16 cellular contexts compared by ENCODE assay signal in the genomic region with DNA sequence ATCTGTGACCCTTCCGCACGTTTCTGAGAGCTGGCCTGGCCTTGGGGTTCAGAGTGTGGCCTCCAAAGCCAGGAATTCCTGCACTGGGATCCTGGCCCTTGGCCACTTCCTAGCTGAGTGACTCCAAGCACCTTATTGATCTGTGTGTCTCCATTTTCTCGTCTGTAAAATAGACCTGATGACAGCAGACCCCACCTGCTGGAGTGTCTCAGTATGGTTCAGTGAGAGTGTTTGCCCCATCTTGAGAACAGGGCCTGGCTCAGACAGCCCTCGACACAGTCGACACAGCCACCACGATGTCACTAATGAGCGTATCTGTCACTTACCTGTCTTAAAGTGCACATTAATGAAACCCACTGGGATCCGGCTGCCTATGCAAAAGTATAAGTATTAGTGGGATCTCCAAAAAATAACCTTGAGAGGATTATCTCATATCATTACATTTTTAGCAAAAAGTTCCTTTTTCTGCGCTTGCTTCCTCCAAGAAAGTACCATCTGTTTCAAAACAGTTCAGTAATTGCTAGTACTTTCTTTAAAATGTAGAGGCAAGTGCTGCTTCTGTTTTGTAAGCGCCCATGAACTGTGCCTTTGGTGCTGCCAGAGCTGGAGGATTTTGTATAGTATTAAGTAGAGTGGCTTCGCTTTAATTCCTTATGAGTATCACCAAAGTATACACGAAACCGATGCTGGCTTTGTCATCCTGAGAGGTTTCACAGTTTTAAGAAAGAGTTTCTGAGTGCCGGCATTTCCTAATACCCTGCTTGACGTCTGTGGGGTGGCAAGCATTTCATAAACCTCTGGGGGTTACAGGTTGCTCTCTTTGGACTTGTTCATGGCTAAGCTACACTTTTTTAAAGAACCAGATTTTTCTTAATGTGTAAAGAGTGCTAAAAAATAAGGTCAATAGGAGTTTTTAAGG. TPM values are rescaled to one million over a fixed set of nuclear protein-coding genes. Genes with fewer than 3 reads are reported as not detected.
DNase-seq lines count a peak whose midpoint lies in the region; ATAC-seq, FAIRE-seq and TF ChIP-seq lines count a peak whose summit lies in the region.
"Had no signal": no experiment of that assay in that cellular context is flagged by ENCODE, and none has a peak within 500 bp of the region (broad histone marks: within the 10 kb centered on the region; RNA-seq: fewer than 3 reads in every experiment).

No MANE protein-coding gene starts in this region.

- no peaks in the 10 kb centered on the region for H3K79me1 ChIP-seq in H1 (ENCODE audit: low read depth, low read length)

- no peak overlapping the region for H2BK12ac ChIP-seq in H1 (ENCODE audit: low read depth, low read length)

- H3K4me2 ChIP-seq in H1 (ENCODE audit: insufficient read depth in 1 of 2, low read depth in 2 of 2, low read length in 2 of 2): no peak overlapping the region

- H2BK20ac ChIP-seq in H1 (ENCODE audit: low read length): no peak overlapping the region

- 86% methylated on average over 15 of the region's 15 CpGs; no CpG with 5 or more reads in 1 of the 2 experiments for WGBS in H1 (ENCODE audit: extremely low coverage in 1 of 2, insufficient coverage in 1 of 2, insufficient read length in 1 of 2, insufficient replicate concordance in 2 of 2, low coverage in 1 of 2, low lambda C conversion rate in 2 of 2, missing lambda C conversion rate in 1 of 2), 2 experiments

- POLR2A ChIA-PET in H1 (lab: Charles Lee; ENCODE audit: partially characterized antibody): no interaction called here
- POLR2A ChIA-PET in CD4-positive, alpha-beta memory T cell (lab: Charles Lee; ENCODE audit: partially characterized antibody): interaction anchor here (0.6 kb wide), 1 partner anchor 649 kb away, joined by 3 read pairs; no protein-coding TSS in a partner anchor

- peak; percentile 78 for FAIRE-seq in GM18507 (lab: Jason Lieb, UNC)
- no peak for FAIRE-seq in H1 (lab: Jason Lieb, UNC)
- FAIRE-seq: frontal cortex had no signal

- no peak overlapping the region for H3K27ac ChIP-seq in H1 (ENCODE audit: low read depth, low read length)
- H3K27ac ChIP-seq in CD4-positive, alpha-beta memory T cell (ENCODE audit: low read depth, low read length): no peak overlapping the region
- H3K27ac ChIP-seq: HL-60 had no signal

- no peaks in the 10 kb centered on the region for H3K4me1 Mint-ChIP-seq in CD4-positive, alpha-beta memory T cell

- H3K9me3 Mint-ChIP-seq in CD4-positive, alpha-beta memory T cell: no peaks in the 10 kb centered on the region
- H3K9me3 Mint-ChIP-seq: T-helper 1 cell treated with Interleukin-12 subunit alpha and Interleukin-12 subunit beta and Interleukin-4 antibody, amounts not matched to agents 30 μg/mL and 1 μg/mL, for 36 hours had no signal

- H3K36me3 Mint-ChIP-seq in CD4-positive, alpha-beta memory T cell: no peaks in the 10 kb centered on the region

- peaks cover 0 to 3% (median 0%) of the 10 kb centered on the region in 4 experiments; a peak in 3 of 7 replicates for H3K4me1 ChIP-seq in H1 (replicated peaks in 1 of 4; ENCODE audit: control insufficient read depth in 3 of 4, insufficient read depth in 4 of 4, low read length in 3 of 4)
- H3K4me1 ChIP-seq in CD4-positive, alpha-beta memory T cell (ENCODE audit: insufficient read depth, low read length): no peaks in the 10 kb centered on the region

- H3K56ac ChIP-seq in H1 (replicated peaks; ENCODE audit: insufficient read length, low read depth, low read length): no peak overlapping the region

- no peak overlapping the region for H3K23ac ChIP-seq in H1 (ENCODE audit: insufficient read length)

- no peak overlapping the region for H2BK120ac ChIP-seq in H1 (replicated peaks; ENCODE audit: low read depth, low read length)

- H3K4ac ChIP-seq in H1 (replicated peaks; ENCODE audit: insufficient read length, low read depth, low read length): no peak overlapping the region

- peak; percentile 44 for ATAC-seq in GM21515 (IDR thresholded peaks at IDR 0.05; ENCODE audit: unreplicated experiment)
- peak; percentile 31 for ATAC-seq in HG03175 (IDR thresholded peaks at IDR 0.05; ENCODE audit: unreplicated experiment)

- intact Hi-C loops in CD4-positive, alpha-beta memory T cell (cut with micrococcal nuclease): no loop called here

- no peak for TF ChIP-seq POLR2A in H1 (IDR thresholded peaks at IDR 0.05; ENCODE audit: control extremely low read depth in 1 of 2, low read depth in 2 of 2, low read length in 2 of 2)

- no peak overlapping the region for H3K18ac ChIP-seq in H1 (ENCODE audit: extremely low read depth, low read length)

- peak; percentile 22 to 41; a peak in 3 of 4 replicates for TF ChIP-seq RAD21 in H1 (IDR thresholded peaks at IDR 0.05 in 1 of 2, conservative IDR thresholded peaks at IDR 0.05 in 1 of 2; ENCODE audit: low read depth in 2 of 2, low read length in 2 of 2)

- no peak overlapping the region; the same call in 1 of the 2 replicates for H2BK5ac ChIP-seq in H1 (ENCODE audit: low read depth, low read length)

- no peak overlapping the region for H2BK15ac ChIP-seq in H1 (ENCODE audit: low read length)

- no peak overlapping the region for H3K14ac ChIP-seq in H1 (ENCODE audit: insufficient read length)

- no peak overlapping the region for H3K4me3 ChIP-seq in H1 (ENCODE audit: extremely low read depth in 1 of 4, insufficient read depth in 2 of 4, low read depth in 3 of 4, low read length in 4 of 4)
- H3K4me3 ChIP-seq in CD4-positive, alpha-beta memory T cell (ENCODE audit: low read length in 2 of 2): no peak overlapping the region
- H3K4me3 ChIP-seq: spleen had no signal

- H3K27me3 ChIP-seq in H1 (replicated peaks in 1 of 4; ENCODE audit: control insufficient read depth in 3 of 4, extremely low read depth in 1 of 4, insufficient read depth in 3 of 4, low read length in 3 of 4): no peaks in the 10 kb centered on the region; a peak in 1 of 7 replicates
- H3K27me3 ChIP-seq in CD4-positive, alpha-beta memory T cell (ENCODE audit: insufficient read depth, low read length): no peaks in the 10 kb centered on the region

- TF ChIP-seq CTCF in H1 (IDR thresholded peaks at IDR 0.05; ENCODE audit: control extremely low read depth in 1 of 3, insufficient read depth in 1 of 3, low read depth in 1 of 3, low read length in 3 of 3): peak in 2 of 3 experiments; percentile 17 to 39; a peak in 1 of 4 replicates

- no peaks in the 10 kb centered on the region for H3K79me2 ChIP-seq in H1 (ENCODE audit: control insufficient read depth in 1 of 2, insufficient read depth in 2 of 2, low read length in 2 of 2)

- H3K9me3 ChIP-seq in H1 (ENCODE audit: insufficient read depth in 2 of 2, low read depth in 1 of 2, low read length in 1 of 2): no peaks in the 10 kb centered on the region
- no peaks in the 10 kb centered on the region for H3K9me3 ChIP-seq in CD4-positive, alpha-beta memory T cell (ENCODE audit: control insufficient read depth in 1 of 2, low read length in 2 of 2)
- H3K9me3 ChIP-seq: spleen had no signal

- H4K5ac ChIP-seq in H1 (ENCODE audit: insufficient read length, low read depth, low read length): no peak overlapping the region

- H3K27ac Mint-ChIP-seq in CD4-positive, alpha-beta memory T cell: no peak overlapping the region
- H3K27ac Mint-ChIP-seq: T-helper 1 cell treated with Interleukin-12 subunit alpha and Interleukin-12 subunit beta and Interleukin-4 antibody, amounts not matched to agents 30 μg/mL and 1 μg/mL, for 36 hours had no signal

- DNase-seq in GM18507 (ENCODE audit: extremely low spot score, insufficient read length, low read depth): no peak
- DNase-seq in H1 (ENCODE audit: low read depth in 1 of 2, low spot score in 2 of 2): no peak
- no peak for DNase-seq in NCI-H510A treated with DMSO at 0.1 percent for 48 hours (lab: John Stamatoyannopoulos, UW)
- no peak for DNase-seq in activated CD8-positive, alpha-beta memory T cell treated with anti-CD3 and anti-CD28 coated beads, Interleukin-2, amount 50 U/mL, for 48 hours
- DNase-seq in EL: no peak
- DNase-seq in CD4-positive, alpha-beta memory T cell: no peak
- DNase-seq: activated T-cell treated with anti-CD3 and anti-CD28 coated beads for 4 hours, cerebellar nuclear complex, NCI-H1694 treated with DMSO at 0.1 percent for 48 hours, spleen had no signal

- no peak overlapping the region for H4K91ac ChIP-seq in H1 (replicated peaks; ENCODE audit: insufficient read length, low read length)

- H2AFZ ChIP-seq in H1 (ENCODE audit: low read length): no peak overlapping the region

- no peak overlapping the region for H3K4me3 Mint-ChIP-seq in CD4-positive, alpha-beta memory T cell
- H3K4me3 Mint-ChIP-seq: T-helper 1 cell treated with Interleukin-12 subunit alpha and Interleukin-12 subunit beta and Interleukin-4 antibody, amounts not matched to agents 30 μg/mL and 1 μg/mL, for 36 hours had no signal

- peaks cover 2 to 7% of the 10 kb centered on the region in 2 donors for H3K27me3 Mint-ChIP-seq in CD4-positive, alpha-beta memory T cell

- TF ChIP-seq EP300 in H1 (IDR thresholded peaks at IDR 0.05; ENCODE audit: borderline replicate concordance in 1 of 2, low read depth in 2 of 2, low read length in 2 of 2): no peak

- H4K20me1 ChIP-seq in H1 (replicated peaks in 1 of 2; ENCODE audit: control insufficient read depth in 1 of 2, insufficient read depth in 2 of 2, low read length in 2 of 2): no peaks in the 10 kb centered on the region

- no peaks in the 10 kb centered on the region for H3K36me3 ChIP-seq in H1 (ENCODE audit: control insufficient read depth in 2 of 4, insufficient read depth in 4 of 4, low read length in 3 of 4)
- H3K36me3 ChIP-seq in CD4-positive, alpha-beta memory T cell (ENCODE audit: insufficient read depth, low read length): no peaks in the 10 kb centered on the region
- H3K36me3 ChIP-seq: spleen had no signal

- H2AK5ac ChIP-seq in H1 (ENCODE audit: low read depth, low read length): no peak overlapping the region

- H4K8ac ChIP-seq in H1 (ENCODE audit: extremely low read depth, insufficient read depth, low read length): no peak overlapping the region

- no peaks in the 10 kb centered on the region; the same call in 1 of the 2 replicates for H3K23me2 ChIP-seq in H1 (ENCODE audit: low read depth, low read length)

- CTCF ChIA-PET in H1 (lab: Charles Lee; ENCODE audit: partially characterized antibody): interaction anchor here (0.9 to 1.1 kb wide), 2 partner anchors 8 to 23 kb away, joined by 3 to 4 read pairs; no protein-coding TSS in a partner anchor
- CTCF ChIA-PET in CD4-positive, alpha-beta memory T cell (lab: Charles Lee; ENCODE audit: partially characterized antibody): no interaction called here

- H3K9ac ChIP-seq in H1 (replicated peaks in 1 of 4; ENCODE audit: extremely low read depth in 1 of 4, low read depth in 3 of 4, low read length in 3 of 4): no peak overlapping the region

RNA-seq across cellular contexts. Expression of gene UBE2QL1, which starts 31.7 kb away (rescaled TPM):
- 0.43 and 0.44 TPM in 2 replicates for total RNA-seq in H1 (2021; fragmentation: NEBNext Ultra II Directional; extraction: Animal tissue kit (Norgen Biotek cat#: 25700))
- 0.65 and 0.72 TPM in 2 replicates for polyA plus RNA-seq in H1 (2011; rRNA removed)
- polyA plus RNA-seq in H1 (2011; cell fraction: cytosol; rRNA removed): 0.72 TPM
- polyA plus RNA-seq in H1 (2011; cell fraction: nucleus; rRNA removed): 0.78 TPM
- 0.43 to 0.56 TPM (median 0.51 TPM) in 4 replicates for polyA plus RNA-seq in H1 (2012, experiment 1 of 2)
- 0.34 TPM for polyA plus RNA-seq in H1 (2012, experiment 2 of 2)
- 0.22 TPM for polyA plus RNA-seq in H1 (2013, experiment 1 of 2)
- 0.18 TPM for polyA plus RNA-seq in H1 (2013, experiment 2 of 2)
- polyA minus RNA-seq in H1 (2011; rRNA and poly(A)+ RNA removed): 0.46 and 0.66 TPM in 2 replicates
- 0.22 TPM for polyA minus RNA-seq in H1 (2011; cell fraction: cytosol; rRNA and poly(A)+ RNA removed)
- 0.40 TPM for polyA minus RNA-seq in H1 (2011; cell fraction: nucleus; rRNA and poly(A)+ RNA removed)
- total RNA-seq in CD4-positive, alpha-beta memory T cell: not detected
- polyA plus RNA-seq in CD4-positive, alpha-beta memory T cell: not detected
- total RNA-seq: mononuclear cell had no signal
